In genomic region chr5:172758077-172758835, GRCh38 we compare ENCODE assay signal across 9 cellular contexts. TPM values are rescaled to one million over a fixed set of nuclear protein-coding genes. Genes with fewer than 3 reads are reported as not detected.
A peak's percentile ranks its signal among the peaks of the same experiment; 100 is the strongest.
DNase-seq lines count a peak whose midpoint lies in the region; ATAC-seq and TF ChIP-seq lines count a peak whose summit lies in the region.
"Had no signal": no experiment of that assay in that cellular context is flagged by ENCODE, and none has a peak within 500 bp of the region (broad histone marks: within the 10 kb centered on the region; RNA-seq: fewer than 3 reads in every experiment).

No MANE protein-coding gene starts in this region.

- no peaks in the 10 kb centered on the region for H3K36me3 ChIP-seq in OCI-LY7 (ENCODE audit: insufficient read depth, low read length)

- H3K4me1 ChIP-seq in foreskin keratinocyte: no peaks in the 10 kb centered on the region
- no peaks in the 10 kb centered on the region for H3K4me1 ChIP-seq in OCI-LY7 (ENCODE audit: insufficient read depth, low read length, poor library complexity, severe bottlenecking)

- H2AFZ ChIP-seq in OCI-LY7 (ENCODE audit: low read length): no peak overlapping the region

- no TSS peak for BruUV-seq in OCI-LY7 (replicated peaks; lab: Mats Ljungman, UMichigan)

- peak; percentile 87 for ATAC-seq in foreskin keratinocyte

- H3K4me2 ChIP-seq in OCI-LY7 (ENCODE audit: low read length): no peak overlapping the region

- H4K20me1 ChIP-seq in OCI-LY7 (ENCODE audit: insufficient read depth, low read length): no peaks in the 10 kb centered on the region

- no peaks in the 10 kb centered on the region for H3K9me2 ChIP-seq in OCI-LY7 (ENCODE audit: insufficient read depth, low read length)

- TF ChIP-seq CTCF in foreskin keratinocyte (conservative IDR thresholded peaks at IDR 0.05) (no peak), GM13976 (IDR thresholded peaks at IDR 0.05; ENCODE audit: borderline replicate concordance, control extremely low read depth, extremely low read depth, insufficient read depth, missing control alignments) (no peak), OCI-LY7 (conservative IDR thresholded peaks at IDR 0.05; ENCODE audit: low read length) (no peak)

- no peaks in the 10 kb centered on the region for H3K9me3 ChIP-seq in OCI-LY7 (ENCODE audit: low read length)

- no peaks in the 10 kb centered on the region for H3K27me3 ChIP-seq in foreskin keratinocyte

- in situ Hi-C loops in GM13976 (cut with MboI; ENCODE audit: low sequenced_read_pairs, unreplicated experiment): no loop called here

- POLR2A ChIA-PET in OCI-LY7 (lab: Charles Lee): no interaction called here

- intact Hi-C loops in posterior vena cava (cut with DNase I): loop anchor here in 1 of 2 donors (5.0 kb wide), 1 partner anchor 36 kb away; no protein-coding TSS in a partner anchor
- intact Hi-C loops in OCI-LY7 (cut with micrococcal nuclease; ENCODE audit: unreplicated experiment): no loop called here

- H3K27ac ChIP-seq in foreskin keratinocyte (no peak overlapping the region), OCI-LY7 (ENCODE audit: low read depth, low read length, poor library complexity, severe bottlenecking) (no peak overlapping the region)

- no peaks in the 10 kb centered on the region for H3K79me2 ChIP-seq in OCI-LY7 (ENCODE audit: insufficient read depth, low read depth, low read length)

- DNase-seq in Daoy (ENCODE audit: low read depth) (peak; percentile 97), SW 1271 (lab: John Stamatoyannopoulos, UW) (peak; percentile 66 to 88), foreskin keratinocyte (peak in 1 of 2 donors; percentile 71), posterior vena cava (ENCODE audit: low spot score) (peak; percentile 81), NCI-H1436 (lab: John Stamatoyannopoulos, UW) (no peak), GM13976 (ENCODE audit: low spot score) (no peak), NCI-H524 treated with DMSO at 0.1 percent for 48 hours (lab: John Stamatoyannopoulos, UW) (no peak), OCI-LY7 (ENCODE audit: low spot score) (no peak)
- DNase-seq: activated gamma-delta T cell had no signal

- H3K4me3 ChIP-seq in OCI-LY7 (ENCODE audit: low read depth, low read length, poor library complexity, severe bottlenecking): no peak overlapping the region

- CTCF ChIA-PET in OCI-LY7 (lab: Charles Lee; ENCODE audit: unreplicated experiment): no interaction called here

RNA-seq across cellular contexts. Expression of gene DUSP1, which starts 12.7 kb away (rescaled TPM):
- total RNA-seq in Daoy (2014; rRNA removed; shearing (Covaris generic)): 64.8 and 67.7 TPM in 2 replicates
- total RNA-seq in foreskin keratinocyte (10.2 and 14.2 TPM in 2 replicates), posterior vena cava (1,000 to 10,000 TPM in 1 of 2 donors, 100 to 1,000 TPM in 1; 445 to 1,411 TPM), OCI-LY7 (2022) (4.5 and 5.3 TPM in 2 replicates)
- polyA plus RNA-seq in foreskin keratinocyte: 6.2 and 10.7 TPM in 2 replicates
- total RNA-seq in OCI-LY7 (2014; rRNA removed; shearing (Covaris generic)): 5.3 and 7.0 TPM in 2 replicates

Comparison
In these comparisons a context has a peak if more than half of its experiments do, and no peak if none do; other contexts are left out.
1. DNase-seq: peak in Daoy (single experiment), SW 1271 (2 of 2) and posterior vena cava (single experiment); none in NCI-H1436 (single experiment), GM13976 (single experiment), NCI-H524 treated with DMSO at 0.1 percent for 48 hours (single experiment) and OCI-LY7 (single experiment).